ENCODE assay signal across 21 cellular contexts in the genomic region with DNA sequence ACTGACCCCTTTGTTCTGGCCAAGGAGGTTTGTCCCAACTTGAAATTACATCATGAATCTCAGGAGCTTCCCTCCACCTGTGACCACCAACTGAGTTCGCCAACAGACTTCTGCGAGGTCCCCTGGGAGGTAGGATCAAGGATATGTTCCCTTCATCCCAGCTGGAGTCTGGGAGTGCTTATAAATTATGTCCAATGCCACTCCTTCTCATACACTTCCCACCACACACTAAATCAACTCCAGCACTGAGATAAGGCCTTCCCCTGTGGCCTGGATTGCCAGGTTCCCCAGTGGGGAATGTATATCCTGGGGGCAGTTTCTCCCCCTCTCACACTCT.
"Had no signal": no experiment of that assay in that cellular context is flagged by ENCODE, and none has a peak within 500 bp of the region (broad histone marks: within the 10 kb centered on the region; RNA-seq: fewer than 3 reads in every experiment).

No MANE protein-coding gene starts in this region.

- H3K4me3 Mint-ChIP-seq: activated B cell treated with CpG ODN at 0.5 μM for 24 hours; activated CD4-positive, alpha-beta T cell treated with anti-CD3 and anti-CD28 coated beads, Interleukin-2, amount 10 ng/mL, durations not matched to agents 7 days and 5 days; activated T-cell treated with anti-CD3 and anti-CD28 coated beads, Interleukin-2, amount 50 U/mL, for 72 hours; brain; naive thymus-derived CD4-positive, alpha-beta T cell; stimulated activated memory B cell treated with anti-CD40 and anti-IgM and Interleukin-4, amounts not matched to agents 10 μg/mL and 1 μg/mL and 100 μg/mL, for 72 hours had no signal

- H3K4me1 Mint-ChIP-seq: activated B cell treated with CpG ODN at 0.5 μM for 24 hours; activated CD4-positive, alpha-beta T cell treated with anti-CD3 and anti-CD28 coated beads, Interleukin-2, amount 10 ng/mL, durations not matched to agents 7 days and 5 days; naive thymus-derived CD4-positive, alpha-beta T cell; stimulated activated memory B cell treated with anti-CD40 and anti-IgM and Interleukin-4, amounts not matched to agents 10 μg/mL and 1 μg/mL and 100 μg/mL, for 72 hours had no signal

- H3K4me3 ChIP-seq: left lung, mucosa of descending colon, thyroid gland, vagina had no signal

- H3K27me3 Mint-ChIP-seq: activated B cell treated with CpG ODN at 0.5 μM for 24 hours; activated CD4-positive, alpha-beta T cell treated with anti-CD3 and anti-CD28 coated beads, Interleukin-2, amount 10 ng/mL, durations not matched to agents 7 days and 5 days; naive thymus-derived CD4-positive, alpha-beta T cell; stimulated activated memory B cell treated with anti-CD40 and anti-IgM and Interleukin-4, amounts not matched to agents 10 μg/mL and 1 μg/mL and 100 μg/mL, for 72 hours had no signal

- H3K4me1 ChIP-seq: foreskin keratinocyte, left lung, thyroid gland, vagina had no signal

- H3K9me3 ChIP-seq: neutrophil, thyroid gland had no signal

- H3K36me3 ChIP-seq: left lung, neutrophil, thyroid gland, vagina had no signal

- H3K27ac Mint-ChIP-seq: activated B cell treated with CpG ODN at 0.5 μM for 24 hours; activated CD4-positive, alpha-beta T cell treated with anti-CD3 and anti-CD28 coated beads, Interleukin-2, amount 10 ng/mL, durations not matched to agents 7 days and 5 days; activated naive CD4-positive, alpha-beta T cell treated with anti-CD3 and anti-CD28 coated beads, Interleukin-2, amount 50 U/mL, for 72 hours; activated T-cell treated with anti-CD3 and anti-CD28 coated beads, Interleukin-2, amount 50 U/mL, for 72 hours; naive thymus-derived CD4-positive, alpha-beta T cell; stimulated activated memory B cell treated with anti-CD40 and anti-IgM and Interleukin-4, amounts not matched to agents 10 μg/mL and 1 μg/mL and 100 μg/mL, for 72 hours had no signal

- H3K27ac ChIP-seq: foreskin keratinocyte, left lung, neutrophil, thyroid gland, vagina had no signal

- DNase-seq: activated B cell treated with CpG ODN at 0.5 μM for 24 hours; activated CD4-positive, alpha-beta T cell treated with anti-CD3 and anti-CD28 coated beads, Interleukin-2, amount 10 ng/mL, durations not matched to agents 7 days and 5 days; activated CD8-positive, alpha-beta memory T cell treated with anti-CD3 and anti-CD28 coated beads, Interleukin-2, amount 50 U/mL, for 48 hours; activated gamma-delta T cell; activated T-cell treated with anti-CD3 and anti-CD28 coated beads, Interleukin-2, amount 50 U/mL, for 72 hours; amniotic stem cell; effector memory CD4-positive, alpha-beta T cell; foreskin keratinocyte; glutamatergic neuron; hypothalamus; kidney; left lung; mucosa of descending colon; naive thymus-derived CD4-positive, alpha-beta T cell; retina; thyroid gland had no signal

- H3K27me3 ChIP-seq: foreskin keratinocyte, left lung, neutrophil, thyroid gland, vagina had no signal

- H3K36me3 Mint-ChIP-seq: activated naive CD4-positive, alpha-beta T cell treated with anti-CD3 and anti-CD28 coated beads, Interleukin-2, amount 50 U/mL, for 72 hours; naive thymus-derived CD4-positive, alpha-beta T cell; stimulated activated memory B cell treated with anti-CD40 and anti-IgM and Interleukin-4, amounts not matched to agents 10 μg/mL and 1 μg/mL and 100 μg/mL, for 72 hours had no signal

- H3K9me3 Mint-ChIP-seq: activated CD4-positive, alpha-beta T cell treated with anti-CD3 and anti-CD28 coated beads, Interleukin-2, amount 10 ng/mL, durations not matched to agents 7 days and 5 days; stimulated activated memory B cell treated with anti-CD40 and anti-IgM and Interleukin-4, amounts not matched to agents 10 μg/mL and 1 μg/mL and 100 μg/mL, for 72 hours had no signal
